In genomic region chr16:50598256-50598894, GRCh38 we compare ENCODE assay signal across 18 cellular contexts. TPM values are rescaled to one million over a fixed set of nuclear protein-coding genes. Genes with fewer than 3 reads are reported as not detected.
DNase-seq lines count a peak whose midpoint lies in the region; TF ChIP-seq lines count a peak whose summit lies in the region.
"Had no signal": no experiment of that assay in that cellular context is flagged by ENCODE, and none has a peak within 500 bp of the region (broad histone marks: within the 10 kb centered on the region; RNA-seq: fewer than 3 reads in every experiment).

No MANE protein-coding gene starts in this region.

- no peaks in the 10 kb centered on the region for H3K9me3 ChIP-seq in stomach smooth muscle (ENCODE audit: control insufficient read depth in 2 of 2, low read length in 2 of 2)
- H3K9me3 ChIP-seq in MM.1S (replicated peaks; ENCODE audit: insufficient read depth, low read length), result no peaks in the 10 kb centered on the region
- H3K9me3 ChIP-seq: SJSA1 had no signal

- TF ChIP-seq POLR2A in lower leg skin (IDR thresholded peaks at IDR 0.05), result no peak

- H3K36me3 Mint-ChIP-seq in nephron progenitor cell (ENCODE audit: low read depth), result no peaks in the 10 kb centered on the region
- H3K36me3 Mint-ChIP-seq: immature natural killer cell had no signal

- no peaks in the 10 kb centered on the region for H3F3A ChIP-seq in MM.1S (ENCODE audit: insufficient read depth, low read length)

- no peaks in the 10 kb centered on the region for H3K27me3 ChIP-seq in stomach smooth muscle (ENCODE audit: control insufficient read depth in 1 of 2, insufficient read depth in 2 of 2, low read length in 2 of 2)
- H3K27me3 ChIP-seq in MM.1S (replicated peaks; ENCODE audit: insufficient read depth, low read length), result no peaks in the 10 kb centered on the region
- H3K27me3 ChIP-seq: SJSA1 had no signal

- H3K27ac ChIP-seq in stomach smooth muscle (ENCODE audit: low read length) (peak overlapping the region; percentile 37), MM.1S (ENCODE audit: low read length) (no peak overlapping the region)
- H3K27ac ChIP-seq: SJSA1 had no signal

- no peak overlapping the region for H3K4me2 ChIP-seq in MM.1S (ENCODE audit: low read depth, low read length)

- no peaks in the 10 kb centered on the region for H3K36me3 ChIP-seq in stomach smooth muscle (ENCODE audit: control insufficient read depth in 2 of 2, insufficient read depth in 2 of 2, low read length in 2 of 2)
- no peaks in the 10 kb centered on the region for H3K36me3 ChIP-seq in MM.1S (replicated peaks; ENCODE audit: insufficient read depth, low read length)
- H3K36me3 ChIP-seq: SJSA1 had no signal

- H3K9me2 ChIP-seq in MM.1S (replicated peaks; ENCODE audit: insufficient read depth, low read length), result no peaks in the 10 kb centered on the region

- intact Hi-C loops in head of caudate nucleus (cut with DNase I), result no loop called here
- intact Hi-C loops in lower leg skin (cut with DNase I; ENCODE audit: low total_unique reads), result no loop called here

- peaks cover 75% of the 10 kb centered on the region for H3K4me1 Mint-ChIP-seq in nephron progenitor cell

- H3K9me3 Mint-ChIP-seq in nephron progenitor cell, result no peaks in the 10 kb centered on the region
- H3K9me3 Mint-ChIP-seq: activated CD8-positive, alpha-beta T cell treated with anti-CD3 and anti-CD28 coated beads for 36 hours; activated naive CD4-positive, alpha-beta T cell treated with anti-CD3 and anti-CD28 coated beads for 36 hours; activated T-cell treated with anti-CD3 and anti-CD28 coated beads, Interleukin-2, amount 50 U/mL, for 4 hours; immature natural killer cell; T-helper 2 cell treated with Interferon-gamma antibody and Interleukin-4, amounts not matched to agents 5 μg/mL and 100 μg/mL, for 36 hours had no signal

- no peak overlapping the region for H3K9ac ChIP-seq in stomach smooth muscle (ENCODE audit: low read length in 2 of 2)
- H3K9ac ChIP-seq in MM.1S (ENCODE audit: low read length), result no peak overlapping the region

- H3K4me1 ChIP-seq in stomach smooth muscle (ENCODE audit: control insufficient read depth, insufficient read depth, low read length) (peaks cover 64% of the 10 kb centered on the region), MM.1S (ENCODE audit: low read length) (no peaks in the 10 kb centered on the region)

- H3K79me2 ChIP-seq in MM.1S (ENCODE audit: low read length), result no peaks in the 10 kb centered on the region

- peak overlapping the region; percentile 95 for H3K27ac Mint-ChIP-seq in nephron progenitor cell
- H3K27ac Mint-ChIP-seq: activated CD8-positive, alpha-beta T cell treated with anti-CD3 and anti-CD28 coated beads for 36 hours; activated naive CD4-positive, alpha-beta T cell treated with anti-CD3 and anti-CD28 coated beads for 36 hours; immature natural killer cell; T-helper 2 cell treated with Interferon-gamma antibody and Interleukin-4, amounts not matched to agents 5 μg/mL and 100 μg/mL, for 36 hours had no signal

- no peaks in the 10 kb centered on the region for H4K20me1 ChIP-seq in MM.1S (ENCODE audit: insufficient read depth, low read length)

- DNase-seq in NCI-H2171 treated with DMSO at 0.1 percent for 48 hours (lab: John Stamatoyannopoulos, UW), result peak; percentile 57
- DNase-seq in head of caudate nucleus, result peak in 38 of 42 donors; percentile 24 to 84 (median 57)
- DNase-seq in nephron progenitor cell, result no peak
- DNase-seq in MM.1S, result no peak
- no peak for DNase-seq in DMS153 treated with DMSO at 0.1 percent for 48 hours (lab: John Stamatoyannopoulos, UW; ENCODE audit: unreplicated experiment)
- DNase-seq in H4 (ENCODE audit: low spot score), result no peak
- no peak for DNase-seq in lower leg skin (ENCODE audit: low spot score in 2 of 2)
- DNase-seq: activated CD8-positive, alpha-beta T cell treated with anti-CD3 and anti-CD28 coated beads for 36 hours; activated naive CD4-positive, alpha-beta T cell treated with anti-CD3 and anti-CD28 coated beads for 36 hours; activated T-cell treated with anti-CD3 and anti-CD28 coated beads, Interleukin-2, amount 50 U/mL, for 4 hours; effector memory CD4-positive, alpha-beta T cell; immature natural killer cell; KBM-7; NCI-H69; stimulated activated CD4-positive, alpha-beta T cell treated with anti-CD3 and anti-CD28 coated beads, Interleukin-12 subunit alpha, Interleukin-12 subunit beta, amount 100 ng/mL, for 4 hours had no signal

- no peak overlapping the region for H3K4me3 Mint-ChIP-seq in nephron progenitor cell
- H3K4me3 Mint-ChIP-seq: activated CD8-positive, alpha-beta T cell treated with anti-CD3 and anti-CD28 coated beads for 36 hours; activated naive CD4-positive, alpha-beta T cell treated with anti-CD3 and anti-CD28 coated beads for 36 hours; activated T-cell treated with anti-CD3 and anti-CD28 coated beads, Interleukin-2, amount 50 U/mL, for 4 hours; immature natural killer cell; T-helper 2 cell treated with Interferon-gamma antibody and Interleukin-4, amounts not matched to agents 5 μg/mL and 100 μg/mL, for 36 hours had no signal

- H2AFZ ChIP-seq in MM.1S (ENCODE audit: low read length), result no peak overlapping the region

- no peaks in the 10 kb centered on the region for H3K27me3 Mint-ChIP-seq in nephron progenitor cell (ENCODE audit: low read depth, poor library complexity)
- H3K27me3 Mint-ChIP-seq: activated CD8-positive, alpha-beta T cell treated with anti-CD3 and anti-CD28 coated beads for 36 hours had no signal

- no peak overlapping the region for H3K4me3 ChIP-seq in stomach smooth muscle (ENCODE audit: low read length in 2 of 2)
- no peak overlapping the region for H3K4me3 ChIP-seq in MM.1S (ENCODE audit: low read length)
- H3K4me3 ChIP-seq in lower leg skin (ENCODE audit: low read depth, poor library complexity, severe bottlenecking), result no peak overlapping the region
- H3K4me3 ChIP-seq: SJSA1 had no signal

- TF ChIP-seq CTCF in nephron progenitor cell (IDR thresholded peaks at IDR 0.05), result no peak
- no peak for TF ChIP-seq CTCF in MM.1S (IDR thresholded peaks at IDR 0.05; ENCODE audit: low read length)
- TF ChIP-seq CTCF in lower leg skin (IDR thresholded peaks at IDR 0.05), result no peak

- 69 to 70% methylated on average over 13 to 14 of the region's 15 CpGs for WGBS in lower leg skin, 2 donors

RNA-seq across cellular contexts. Expression of gene NKD1, which starts 50.2 kb away (rescaled TPM):
- total RNA-seq in H4 (2014; rRNA removed; shearing (Covaris generic)), result 0.16 and 0.21 TPM in 2 replicates
- 10 to 100 TPM in 1 of 4 donors, 1 to 10 TPM in 3; 5.1 to 15.2 (median 7.2) TPM for total RNA-seq in lower leg skin

Comparison
In these comparisons a context has a peak if more than half of its experiments do, and no peak if none do; other contexts are left out.
1. DNase-seq: peak in NCI-H2171 treated with DMSO at 0.1 percent for 48 hours (single experiment) and head of caudate nucleus (38 of 42); none in nephron progenitor cell (single experiment), MM.1S (single experiment), DMS153 treated with DMSO at 0.1 percent for 48 hours (single experiment), H4 (single experiment) and lower leg skin (0 of 2).